ENCODE assay signal across 1 cellular context in genomic region chr1:1307261-1307907, GRCh38.
A peak's percentile ranks its signal among the peaks of the same experiment; 100 is the strongest.
TF ChIP-seq lines count a peak whose summit lies in the region.

No MANE protein-coding gene starts in this region.

TF ChIP-seq in HepG2, 621 proteins besides CTCF, POLR2A, EP300 and RAD21 (continued from another document and continues in another):
- TF ChIP-seq, protein P1, sequence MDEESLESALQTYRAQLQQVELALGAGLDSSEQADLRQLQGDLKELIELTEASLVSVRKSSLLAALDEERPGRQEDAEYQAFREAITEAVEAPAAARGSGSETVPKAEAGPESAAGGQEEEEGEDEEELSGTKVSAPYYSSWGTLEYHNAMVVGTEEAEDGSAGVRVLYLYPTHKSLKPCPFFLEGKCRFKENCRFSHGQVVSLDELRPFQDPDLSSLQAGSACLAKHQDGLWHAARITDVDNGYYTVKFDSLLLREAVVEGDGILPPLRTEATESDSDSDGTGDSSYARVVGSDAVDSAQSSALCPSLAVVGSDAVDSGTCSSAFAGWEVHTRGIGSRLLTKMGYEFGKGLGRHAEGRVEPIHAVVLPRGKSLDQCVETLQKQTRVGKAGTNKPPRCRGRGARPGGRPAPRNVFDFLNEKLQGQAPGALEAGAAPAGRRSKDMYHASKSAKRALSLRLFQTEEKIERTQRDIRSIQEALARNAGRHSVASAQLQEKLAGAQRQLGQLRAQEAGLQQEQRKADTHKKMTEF (CRISPR knock-in tag; IDR thresholded peaks at IDR 0.05): no peak
- no peak for TF ChIP-seq CENPX (CRISPR knock-in tag; IDR thresholded peaks at IDR 0.05)
- 0 out of 2 replicates have a peak, but pooled peaks have one; percentile 7 for TF ChIP-seq KDM5A (IDR thresholded peaks at IDR 0.05; ENCODE audit: borderline replicate concordance, low read length)
- TF ChIP-seq, protein P2, sequence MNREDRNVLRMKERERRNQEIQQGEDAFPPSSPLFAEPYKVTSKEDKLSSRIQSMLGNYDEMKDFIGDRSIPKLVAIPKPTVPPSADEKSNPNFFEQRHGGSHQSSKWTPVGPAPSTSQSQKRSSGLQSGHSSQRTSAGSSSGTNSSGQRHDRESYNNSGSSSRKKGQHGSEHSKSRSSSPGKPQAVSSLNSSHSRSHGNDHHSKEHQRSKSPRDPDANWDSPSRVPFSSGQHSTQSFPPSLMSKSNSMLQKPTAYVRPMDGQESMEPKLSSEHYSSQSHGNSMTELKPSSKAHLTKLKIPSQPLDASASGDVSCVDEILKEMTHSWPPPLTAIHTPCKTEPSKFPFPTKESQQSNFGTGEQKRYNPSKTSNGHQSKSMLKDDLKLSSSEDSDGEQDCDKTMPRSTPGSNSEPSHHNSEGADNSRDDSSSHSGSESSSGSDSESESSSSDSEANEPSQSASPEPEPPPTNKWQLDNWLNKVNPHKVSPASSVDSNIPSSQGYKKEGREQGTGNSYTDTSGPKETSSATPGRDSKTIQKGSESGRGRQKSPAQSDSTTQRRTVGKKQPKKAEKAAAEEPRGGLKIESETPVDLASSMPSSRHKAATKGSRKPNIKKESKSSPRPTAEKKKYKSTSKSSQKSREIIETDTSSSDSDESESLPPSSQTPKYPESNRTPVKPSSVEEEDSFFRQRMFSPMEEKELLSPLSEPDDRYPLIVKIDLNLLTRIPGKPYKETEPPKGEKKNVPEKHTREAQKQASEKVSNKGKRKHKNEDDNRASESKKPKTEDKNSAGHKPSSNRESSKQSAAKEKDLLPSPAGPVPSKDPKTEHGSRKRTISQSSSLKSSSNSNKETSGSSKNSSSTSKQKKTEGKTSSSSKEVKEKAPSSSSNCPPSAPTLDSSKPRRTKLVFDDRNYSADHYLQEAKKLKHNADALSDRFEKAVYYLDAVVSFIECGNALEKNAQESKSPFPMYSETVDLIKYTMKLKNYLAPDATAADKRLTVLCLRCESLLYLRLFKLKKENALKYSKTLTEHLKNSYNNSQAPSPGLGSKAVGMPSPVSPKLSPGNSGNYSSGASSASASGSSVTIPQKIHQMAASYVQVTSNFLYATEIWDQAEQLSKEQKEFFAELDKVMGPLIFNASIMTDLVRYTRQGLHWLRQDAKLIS (CRISPR knock-in tag; IDR thresholded peaks at IDR 0.05): no peak
- TF ChIP-seq, protein P3, sequence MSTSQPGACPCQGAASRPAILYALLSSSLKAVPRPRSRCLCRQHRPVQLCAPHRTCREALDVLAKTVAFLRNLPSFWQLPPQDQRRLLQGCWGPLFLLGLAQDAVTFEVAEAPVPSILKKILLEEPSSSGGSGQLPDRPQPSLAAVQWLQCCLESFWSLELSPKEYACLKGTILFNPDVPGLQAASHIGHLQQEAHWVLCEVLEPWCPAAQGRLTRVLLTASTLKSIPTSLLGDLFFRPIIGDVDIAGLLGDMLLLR (CRISPR knock-in tag; IDR thresholded peaks at IDR 0.05): no peak
- no peak for TF ChIP-seq SP4 (CRISPR knock-in tag; IDR thresholded peaks at IDR 0.05)
- 0 out of 2 replicates have a peak, but pooled peaks have one; percentile 27 for TF ChIP-seq ZNF710 (CRISPR knock-in tag; IDR thresholded peaks at IDR 0.05; ENCODE audit: borderline replicate concordance)
- TF ChIP-seq, protein P4, sequence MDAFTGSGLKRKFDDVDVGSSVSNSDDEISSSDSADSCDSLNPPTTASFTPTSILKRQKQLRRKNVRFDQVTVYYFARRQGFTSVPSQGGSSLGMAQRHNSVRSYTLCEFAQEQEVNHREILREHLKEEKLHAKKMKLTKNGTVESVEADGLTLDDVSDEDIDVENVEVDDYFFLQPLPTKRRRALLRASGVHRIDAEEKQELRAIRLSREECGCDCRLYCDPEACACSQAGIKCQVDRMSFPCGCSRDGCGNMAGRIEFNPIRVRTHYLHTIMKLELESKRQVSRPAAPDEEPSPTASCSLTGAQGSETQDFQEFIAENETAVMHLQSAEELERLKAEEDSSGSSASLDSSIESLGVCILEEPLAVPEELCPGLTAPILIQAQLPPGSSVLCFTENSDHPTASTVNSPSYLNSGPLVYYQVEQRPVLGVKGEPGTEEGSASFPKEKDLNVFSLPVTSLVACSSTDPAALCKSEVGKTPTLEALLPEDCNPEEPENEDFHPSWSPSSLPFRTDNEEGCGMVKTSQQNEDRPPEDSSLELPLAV (CRISPR knock-in tag; conservative IDR thresholded peaks at IDR 0.05; ENCODE audit: low read depth): 0 out of 2 replicates have a peak, but pooled peaks have one; percentile 5
- TF ChIP-seq BRF2 (CRISPR knock-in tag; IDR thresholded peaks at IDR 0.05): no peak
- no peak for TF ChIP-seq ZNF101 (CRISPR knock-in tag; IDR thresholded peaks at IDR 0.05; ENCODE audit: borderline replicate concordance, low read depth)
- no peak for TF ChIP-seq ZNF777 (CRISPR knock-in tag; IDR thresholded peaks at IDR 0.05)
- no peak for TF ChIP-seq CHD2 (IDR thresholded peaks at IDR 0.05; ENCODE audit: low read depth, low read length)
- 0 out of 2 replicates have a peak, but pooled peaks have one; percentile 8 for TF ChIP-seq ZBTB43 (CRISPR knock-in tag; conservative IDR thresholded peaks at IDR 0.05)
- TF ChIP-seq ZBTB21 (CRISPR knock-in tag; IDR thresholded peaks at IDR 0.05): no peak
- TF ChIP-seq TAF1 (CRISPR knock-in tag; IDR thresholded peaks at IDR 0.05): 0 out of 2 replicates have a peak, but pooled peaks have one; percentile 1
- TF ChIP-seq ZNF543 (CRISPR knock-in tag; IDR thresholded peaks at IDR 0.05): 0 out of 2 replicates have a peak, but pooled peaks have one; percentile 21
- TF ChIP-seq MEF2D (CRISPR knock-in tag; IDR thresholded peaks at IDR 0.05): no peak
- TF ChIP-seq ZNF616 (CRISPR knock-in tag; IDR thresholded peaks at IDR 0.05; ENCODE audit: low read depth): no peak
- TF ChIP-seq CENPT (CRISPR knock-in tag; IDR thresholded peaks at IDR 0.05; ENCODE audit: low read depth): peak; percentile 23; the same call in 1 of the 2 replicates
- TF ChIP-seq NFATC3 (CRISPR knock-in tag; IDR thresholded peaks at IDR 0.05): no peak
- TF ChIP-seq ZNF3 (CRISPR knock-in tag; IDR thresholded peaks at IDR 0.05): no peak
- no peak for TF ChIP-seq YY1 (IDR thresholded peaks at IDR 0.05; ENCODE audit: insufficient read depth, insufficient replicate concordance, low read depth, low read length)
- TF ChIP-seq, protein P5, sequence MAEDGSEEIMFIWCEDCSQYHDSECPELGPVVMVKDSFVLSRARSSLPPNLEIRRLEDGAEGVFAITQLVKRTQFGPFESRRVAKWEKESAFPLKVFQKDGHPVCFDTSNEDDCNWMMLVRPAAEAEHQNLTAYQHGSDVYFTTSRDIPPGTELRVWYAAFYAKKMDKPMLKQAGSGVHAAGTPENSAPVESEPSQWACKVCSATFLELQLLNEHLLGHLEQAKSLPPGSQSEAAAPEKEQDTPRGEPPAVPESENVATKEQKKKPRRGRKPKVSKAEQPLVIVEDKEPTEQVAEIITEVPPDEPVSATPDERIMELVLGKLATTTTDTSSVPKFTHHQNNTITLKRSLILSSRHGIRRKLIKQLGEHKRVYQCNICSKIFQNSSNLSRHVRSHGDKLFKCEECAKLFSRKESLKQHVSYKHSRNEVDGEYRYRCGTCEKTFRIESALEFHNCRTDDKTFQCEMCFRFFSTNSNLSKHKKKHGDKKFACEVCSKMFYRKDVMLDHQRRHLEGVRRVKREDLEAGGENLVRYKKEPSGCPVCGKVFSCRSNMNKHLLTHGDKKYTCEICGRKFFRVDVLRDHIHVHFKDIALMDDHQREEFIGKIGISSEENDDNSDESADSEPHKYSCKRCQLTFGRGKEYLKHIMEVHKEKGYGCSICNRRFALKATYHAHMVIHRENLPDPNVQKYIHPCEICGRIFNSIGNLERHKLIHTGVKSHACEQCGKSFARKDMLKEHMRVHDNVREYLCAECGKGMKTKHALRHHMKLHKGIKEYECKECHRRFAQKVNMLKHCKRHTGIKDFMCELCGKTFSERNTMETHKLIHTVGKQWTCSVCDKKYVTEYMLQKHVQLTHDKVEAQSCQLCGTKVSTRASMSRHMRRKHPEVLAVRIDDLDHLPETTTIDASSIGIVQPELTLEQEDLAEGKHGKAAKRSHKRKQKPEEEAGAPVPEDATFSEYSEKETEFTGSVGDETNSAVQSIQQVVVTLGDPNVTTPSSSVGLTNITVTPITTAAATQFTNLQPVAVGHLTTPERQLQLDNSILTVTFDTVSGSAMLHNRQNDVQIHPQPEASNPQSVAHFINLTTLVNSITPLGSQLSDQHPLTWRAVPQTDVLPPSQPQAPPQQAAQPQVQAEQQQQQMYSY (CRISPR knock-in tag; IDR thresholded peaks at IDR 0.05): no peak
- TF ChIP-seq ZNF558 (CRISPR knock-in tag; IDR thresholded peaks at IDR 0.05; ENCODE audit: borderline replicate concordance): 0 out of 2 replicates have a peak, but pooled peaks have one; percentile 9
- no peak for TF ChIP-seq ZEB1 (IDR thresholded peaks at IDR 0.05; ENCODE audit: insufficient replicate concordance, low read depth)
- no peak for TF ChIP-seq DRAP1 (CRISPR knock-in tag; IDR thresholded peaks at IDR 0.05)
- TF ChIP-seq, protein P6, sequence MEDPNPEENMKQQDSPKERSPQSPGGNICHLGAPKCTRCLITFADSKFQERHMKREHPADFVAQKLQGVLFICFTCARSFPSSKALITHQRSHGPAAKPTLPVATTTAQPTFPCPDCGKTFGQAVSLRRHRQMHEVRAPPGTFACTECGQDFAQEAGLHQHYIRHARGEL (CRISPR knock-in tag; IDR thresholded peaks at IDR 0.05): 0 out of 2 replicates have a peak, but pooled peaks have one; percentile 6
- TF ChIP-seq LCORL (IDR thresholded peaks at IDR 0.05): no peak
- no peak for TF ChIP-seq LCORL (CRISPR knock-in tag; IDR thresholded peaks at IDR 0.05)
- TF ChIP-seq, protein P7, sequence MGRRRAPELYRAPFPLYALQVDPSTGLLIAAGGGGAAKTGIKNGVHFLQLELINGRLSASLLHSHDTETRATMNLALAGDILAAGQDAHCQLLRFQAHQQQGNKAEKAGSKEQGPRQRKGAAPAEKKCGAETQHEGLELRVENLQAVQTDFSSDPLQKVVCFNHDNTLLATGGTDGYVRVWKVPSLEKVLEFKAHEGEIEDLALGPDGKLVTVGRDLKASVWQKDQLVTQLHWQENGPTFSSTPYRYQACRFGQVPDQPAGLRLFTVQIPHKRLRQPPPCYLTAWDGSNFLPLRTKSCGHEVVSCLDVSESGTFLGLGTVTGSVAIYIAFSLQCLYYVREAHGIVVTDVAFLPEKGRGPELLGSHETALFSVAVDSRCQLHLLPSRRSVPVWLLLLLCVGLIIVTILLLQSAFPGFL (CRISPR knock-in tag; IDR thresholded peaks at IDR 0.05): no peak
- no peak for TF ChIP-seq IRF1 (CRISPR knock-in tag; IDR thresholded peaks at IDR 0.05; ENCODE audit: low read depth)
- 0 out of 2 replicates have a peak, but pooled peaks have one; percentile 28 for TF ChIP-seq SMAD1 (CRISPR knock-in tag; IDR thresholded peaks at IDR 0.05; ENCODE audit: borderline replicate concordance, low read depth)
- no peak for TF ChIP-seq ZNF562 (CRISPR knock-in tag; IDR thresholded peaks at IDR 0.05; ENCODE audit: borderline replicate concordance)
- no peak for TF ChIP-seq PHB2 (IDR thresholded peaks at IDR 0.05; ENCODE audit: partially characterized antibody)
- no peak for TF ChIP-seq ZNF510 (CRISPR knock-in tag; IDR thresholded peaks at IDR 0.05; ENCODE audit: low read depth)
- peak; percentile 54 for TF ChIP-seq RBFOX2 (IDR thresholded peaks at IDR 0.05; ENCODE audit: low read depth, low read length)
- TF ChIP-seq ATF7-NPFF (CRISPR knock-in tag; IDR thresholded peaks at IDR 0.05; ENCODE audit: low read depth): no peak
- no peak for TF ChIP-seq SOX6 (IDR thresholded peaks at IDR 0.05)
- no peak for TF ChIP-seq SOX6 (CRISPR knock-in tag; IDR thresholded peaks at IDR 0.05)
- no peak for TF ChIP-seq ZNF850 (CRISPR knock-in tag; conservative IDR thresholded peaks at IDR 0.05)
